In the genomic region with DNA sequence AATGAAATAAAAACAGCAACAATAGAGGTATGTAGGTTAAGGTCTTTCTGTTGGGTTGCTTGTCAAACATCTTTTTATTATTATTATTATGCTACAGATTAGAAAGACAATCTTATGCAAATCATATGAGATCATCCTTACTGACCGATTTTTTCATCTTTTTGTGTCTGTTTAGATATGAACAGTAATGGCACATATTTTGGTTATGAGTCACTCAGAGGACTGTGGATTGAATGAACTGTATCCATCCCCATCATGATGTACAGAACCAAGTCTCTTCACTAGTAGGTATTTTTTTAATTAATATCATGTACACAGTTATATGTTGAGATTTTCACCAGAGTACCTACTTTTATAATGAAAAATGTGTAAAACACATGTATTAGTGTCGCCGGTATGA, we compare ENCODE assay signal across 19 cellular contexts.
"Had no signal": no experiment of that assay in that cellular context is flagged by ENCODE, and none has a peak within 500 bp of the region (broad histone marks: within the 10 kb centered on the region; RNA-seq: fewer than 3 reads in every experiment).

No MANE protein-coding gene starts in this region.

- H3K36me3 ChIP-seq: upper lobe of left lung had no signal

- H3K4me1 ChIP-seq: upper lobe of left lung had no signal

- H3K9me3 Mint-ChIP-seq: activated T-helper 17 cell treated with anti-CD3 and anti-CD28 coated beads, Interleukin-2, amount 50 U/mL, for 72 hours; natural killer cell treated with Interleukin-12 subunit alpha and Interleukin-12 subunit beta and Interleukin-15 and Interleukin-18, amount 100 ng/mL, for 72 hours had no signal

- DNase-seq: activated T-cell treated with anti-CD3 and anti-CD28 coated beads, Interleukin-2, amount 50 U/mL, for 1 hour; aorta; caudate nucleus; effector memory CD4-positive, alpha-beta T cell; foreskin melanocyte; glutamatergic neuron; hypothalamus; stimulated activated CD4-positive, alpha-beta T cell treated with anti-CD3 and anti-CD28 coated beads, Interleukin-4, amount 100 ng/mL, for 1 hour; stimulated activated naive CD4-positive, alpha-beta T cell treated with Interleukin-2 at 50 U/mL for 16 hours; T-helper 9 cell; upper lobe of left lung had no signal

- H3K27ac Mint-ChIP-seq: activated naive CD4-positive, alpha-beta T cell treated with anti-CD3 and anti-CD28 coated beads, Interleukin-2, amount 50 U/mL, for 72 hours; activated T-helper 17 cell treated with anti-CD3 and anti-CD28 coated beads, Interleukin-2, amount 50 U/mL, for 72 hours; brain; memory B cell; natural killer cell treated with Interleukin-12 subunit alpha and Interleukin-12 subunit beta and Interleukin-15 and Interleukin-18, amount 100 ng/mL, for 72 hours; progenitor cell of endocrine pancreas; WTC11 had no signal

- H3K27me3 ChIP-seq: upper lobe of left lung had no signal

- H3K4me3 Mint-ChIP-seq: activated T-helper 17 cell treated with anti-CD3 and anti-CD28 coated beads, Interleukin-2, amount 50 U/mL, for 72 hours; brain; memory B cell; natural killer cell treated with Interleukin-12 subunit alpha and Interleukin-12 subunit beta and Interleukin-15 and Interleukin-18, amount 100 ng/mL, for 72 hours; WTC11 had no signal

- FAIRE-seq: islet of Langerhans had no signal

- H3K4me1 Mint-ChIP-seq: brain, memory B cell, WTC11 had no signal

- H3K36me3 Mint-ChIP-seq: brain, memory B cell had no signal

- H3K27ac ChIP-seq: upper lobe of left lung had no signal

- H3K4me3 ChIP-seq: upper lobe of left lung had no signal

- ATAC-seq: activated naive CD4-positive, alpha-beta T cell treated with anti-CD3 and anti-CD28 coated beads, Interleukin-2, amount 50 U/mL, for 72 hours; activated T-helper 17 cell treated with anti-CD3 and anti-CD28 coated beads, Interleukin-2, amount 50 U/mL, for 72 hours; natural killer cell treated with Interleukin-12 subunit alpha and Interleukin-12 subunit beta and Interleukin-15 and Interleukin-18, amount 100 ng/mL, for 72 hours; WTC11 had no signal

- H3K9me3 ChIP-seq: upper lobe of left lung had no signal
